24 cellular contexts compared by ENCODE assay signal in the genomic region with DNA sequence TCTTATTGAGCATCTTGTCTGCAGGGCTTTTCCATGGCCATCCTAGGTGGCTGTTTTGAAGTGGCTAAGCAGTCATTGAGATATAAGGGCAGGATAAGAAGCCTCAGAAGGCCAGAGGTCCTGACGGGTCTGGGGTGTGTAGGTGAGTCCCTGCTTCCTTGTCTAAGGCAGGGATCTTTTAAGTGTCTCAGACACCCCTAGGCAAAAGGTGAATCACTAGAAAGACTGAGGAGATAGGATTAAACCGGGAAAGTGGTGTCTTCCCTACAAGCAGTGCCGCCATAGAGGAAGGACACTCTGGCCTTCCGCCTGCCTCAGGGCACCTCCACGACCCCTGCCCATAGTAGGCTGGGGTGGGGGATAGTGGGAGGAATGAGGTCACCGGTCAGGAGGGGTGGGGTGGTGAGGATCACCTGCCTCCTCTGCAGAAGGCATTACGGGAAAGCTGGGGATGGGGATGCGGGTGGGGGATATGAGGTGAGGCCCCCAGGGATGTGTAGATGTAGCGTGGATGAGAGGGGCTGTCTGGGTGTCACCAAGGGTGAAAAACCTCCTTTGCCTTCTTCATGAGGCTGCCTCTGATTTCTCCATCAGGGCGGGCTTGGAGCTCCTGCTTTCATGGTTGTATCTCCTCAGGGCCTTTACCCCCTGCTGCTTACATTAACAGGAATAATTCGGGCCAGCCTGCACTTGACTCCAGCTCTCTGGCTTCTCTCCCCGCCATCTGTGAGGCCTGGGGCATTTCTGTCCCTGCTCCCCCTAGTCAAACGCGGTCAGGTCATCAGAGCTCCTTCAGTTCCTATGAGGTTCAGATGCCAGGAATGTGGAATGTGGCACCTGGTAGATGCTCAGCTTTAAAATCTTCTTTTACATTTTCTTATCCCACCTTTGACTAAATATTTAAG.
DNase-seq lines count a peak whose midpoint lies in the region; ATAC-seq and TF ChIP-seq lines count a peak whose summit lies in the region.
"Had no signal": no experiment of that assay in that cellular context is flagged by ENCODE, and none has a peak within 500 bp of the region (broad histone marks: within the 10 kb centered on the region; RNA-seq: fewer than 3 reads in every experiment).

No MANE protein-coding gene starts in this region.

- H3K9me3 Mint-ChIP-seq in T-helper 2 cell treated with Interferon-gamma antibody and Interleukin-4, amounts not matched to agents 5 μg/mL and 100 μg/mL, for 36 hours, result no peaks in the 10 kb centered on the region
- H3K9me3 Mint-ChIP-seq: activated CD4-positive, alpha-beta memory T cell treated with anti-CD3 and anti-CD28 coated beads for 36 hours; activated naive CD4-positive, alpha-beta T cell treated with anti-CD3 and anti-CD28 coated beads, Interleukin-2, amount 50 U/mL, for 72 hours; activated T-helper 17 cell treated with anti-CD3 and anti-CD28 coated beads, Interleukin-2, amount 50 U/mL, for 72 hours; mesothelial cell of epicardium had no signal

- no peaks in the 10 kb centered on the region for H3K9me3 ChIP-seq in heart right ventricle
- H3K9me3 ChIP-seq in SJCRH30 (replicated peaks), result no peaks in the 10 kb centered on the region
- no peaks in the 10 kb centered on the region for H3K9me3 ChIP-seq in left lung
- H3K9me3 ChIP-seq: esophagus squamous epithelium, MG63, tibial artery had no signal

- ATAC-seq in left ventricle myocardium superior (no peak), heart right ventricle (no peak), left lung (no peak)
- ATAC-seq: activated CD4-positive, CD25-positive, alpha-beta regulatory T cell treated with anti-CD3 and anti-CD28 coated beads, Interleukin-2, amount 50 U/mL, for 24 hours; activated naive CD4-positive, alpha-beta T cell treated with anti-CD3 and anti-CD28 coated beads, Interleukin-2, amount 50 U/mL, for 72 hours; activated T-helper 17 cell treated with anti-CD3 and anti-CD28 coated beads, Interleukin-2, amount 50 U/mL, for 72 hours; K562; left lobe of liver had no signal

- H3K27me3 Mint-ChIP-seq in T-helper 2 cell treated with Interferon-gamma antibody and Interleukin-4, amounts not matched to agents 5 μg/mL and 100 μg/mL, for 36 hours (ENCODE audit: low read depth), result no peaks in the 10 kb centered on the region
- H3K27me3 Mint-ChIP-seq: activated CD4-positive, alpha-beta memory T cell treated with anti-CD3 and anti-CD28 coated beads for 36 hours had no signal

- no peak for TF ChIP-seq CTCF in heart right ventricle (IDR thresholded peaks at IDR 0.05)
- TF ChIP-seq CTCF in left lung (IDR thresholded peaks at IDR 0.05), result no peak

- peak; percentile 14 for DNase-seq in left ventricle myocardium superior
- no peak for DNase-seq in heart right ventricle
- peak; percentile 68 to 78 for DNase-seq in SJCRH30
- DNase-seq in left lung, result peak; percentile 15 to 17
- DNase-seq in NCI-H524 treated with DMSO at 0.1 percent for 48 hours (lab: John Stamatoyannopoulos, UW), result no peak
- DNase-seq in NCI-H2227 treated with DMSO at 0.1 percent for 48 hours (lab: John Stamatoyannopoulos, UW), result no peak
- no peak for DNase-seq in T-helper 2 cell treated with Interferon-gamma antibody and Interleukin-4, amounts not matched to agents 5 μg/mL and 100 μg/mL, for 36 hours (ENCODE audit: low spot score)
- DNase-seq: activated CD4-positive, alpha-beta memory T cell treated with anti-CD3 and anti-CD28 coated beads for 36 hours; activated CD8-positive, alpha-beta memory T cell treated with anti-CD3 and anti-CD28 coated beads, Interleukin-2, amount 50 U/mL, for 4 hours; dermis blood vessel endothelial cell; esophagus squamous epithelium; foreskin melanocyte; HCEC 1CT; MG63; naive B cell had no signal

- H3K27me3 ChIP-seq in heart right ventricle (peaks cover 0 to 3% (median 0%) of the 10 kb centered on the region in 7 donors), SJCRH30 (no peaks in the 10 kb centered on the region), left lung (no peaks in the 10 kb centered on the region)
- H3K27me3 ChIP-seq: esophagus squamous epithelium, hepatocyte, MG63, tibial artery had no signal

- H3K27ac Mint-ChIP-seq in T-helper 2 cell treated with Interferon-gamma antibody and Interleukin-4, amounts not matched to agents 5 μg/mL and 100 μg/mL, for 36 hours, result no peak overlapping the region
- H3K27ac Mint-ChIP-seq: activated CD4-positive, alpha-beta memory T cell treated with anti-CD3 and anti-CD28 coated beads for 36 hours; activated T-helper 17 cell treated with anti-CD3 and anti-CD28 coated beads, Interleukin-2, amount 50 U/mL, for 72 hours had no signal

- no peak overlapping the region for H3K4me3 ChIP-seq in heart right ventricle
- no peak overlapping the region for H3K4me3 ChIP-seq in SJCRH30
- H3K4me3 ChIP-seq in left lung, result no peak overlapping the region
- H3K4me3 ChIP-seq: esophagus squamous epithelium, hepatocyte, K562, MG63, skin epidermis, tibial artery had no signal

- no peaks in the 10 kb centered on the region for H3K36me3 Mint-ChIP-seq in T-helper 2 cell treated with Interferon-gamma antibody and Interleukin-4, amounts not matched to agents 5 μg/mL and 100 μg/mL, for 36 hours (ENCODE audit: low read depth)
- H3K36me3 Mint-ChIP-seq: activated CD4-positive, alpha-beta memory T cell treated with anti-CD3 and anti-CD28 coated beads for 36 hours; activated naive CD4-positive, alpha-beta T cell treated with anti-CD3 and anti-CD28 coated beads, Interleukin-2, amount 50 U/mL, for 72 hours; mesothelial cell of epicardium; naive B cell had no signal

- H3K4me3 Mint-ChIP-seq in T-helper 2 cell treated with Interferon-gamma antibody and Interleukin-4, amounts not matched to agents 5 μg/mL and 100 μg/mL, for 36 hours, result no peak overlapping the region
- H3K4me3 Mint-ChIP-seq: activated CD4-positive, alpha-beta memory T cell treated with anti-CD3 and anti-CD28 coated beads for 36 hours; activated T-helper 17 cell treated with anti-CD3 and anti-CD28 coated beads, Interleukin-2, amount 50 U/mL, for 72 hours; mesothelial cell of epicardium; naive B cell had no signal

- no peaks in the 10 kb centered on the region for H3K4me1 Mint-ChIP-seq in T-helper 2 cell treated with Interferon-gamma antibody and Interleukin-4, amounts not matched to agents 5 μg/mL and 100 μg/mL, for 36 hours (ENCODE audit: low read depth)
- H3K4me1 Mint-ChIP-seq: activated T-helper 17 cell treated with anti-CD3 and anti-CD28 coated beads, Interleukin-2, amount 50 U/mL, for 72 hours; naive B cell had no signal

- 94 to 95% methylated on average over 14 of the region's 14 CpGs for WGBS in heart right ventricle, 2 donors

- H3K4me1 ChIP-seq in heart right ventricle (peaks cover 11 to 45% (median 25%) of the 10 kb centered on the region in 9 donors), SJCRH30 (peaks cover 46% of the 10 kb centered on the region), left lung (no peaks in the 10 kb centered on the region)

- intact Hi-C loops in left ventricle myocardium superior (cut with micrococcal nuclease) (no loop called here), heart right ventricle (cut with DNase I) (no loop called here), left lung (cut with DNase I) (no loop called here)

- H3K27ac ChIP-seq in heart right ventricle (no peak overlapping the region), SJCRH30 (no peak overlapping the region), left lung (no peak overlapping the region)
- H3K27ac ChIP-seq: esophagus squamous epithelium, hepatocyte, tibial artery had no signal

- no peaks in the 10 kb centered on the region for H3K36me3 ChIP-seq in heart right ventricle
- H3K36me3 ChIP-seq in SJCRH30, result no peaks in the 10 kb centered on the region
- no peaks in the 10 kb centered on the region for H3K36me3 ChIP-seq in left lung
- H3K36me3 ChIP-seq: esophagus squamous epithelium, MG63, tibial artery had no signal

Comparison
In these comparisons a context has a peak if more than half of its experiments do, and no peak if none do; other contexts are left out.
1. DNase-seq: peak in left ventricle myocardium superior (single experiment), SJCRH30 (2 of 2) and left lung (2 of 2); none in heart right ventricle (0 of 2), NCI-H524 treated with DMSO at 0.1 percent for 48 hours (single experiment), NCI-H2227 treated with DMSO at 0.1 percent for 48 hours (single experiment) and T-helper 2 cell treated with Interferon-gamma antibody and Interleukin-4, amounts not matched to agents 5 μg/mL and 100 μg/mL, for 36 hours (single experiment).